17 cellular contexts compared by ENCODE assay signal in the genomic region with DNA sequence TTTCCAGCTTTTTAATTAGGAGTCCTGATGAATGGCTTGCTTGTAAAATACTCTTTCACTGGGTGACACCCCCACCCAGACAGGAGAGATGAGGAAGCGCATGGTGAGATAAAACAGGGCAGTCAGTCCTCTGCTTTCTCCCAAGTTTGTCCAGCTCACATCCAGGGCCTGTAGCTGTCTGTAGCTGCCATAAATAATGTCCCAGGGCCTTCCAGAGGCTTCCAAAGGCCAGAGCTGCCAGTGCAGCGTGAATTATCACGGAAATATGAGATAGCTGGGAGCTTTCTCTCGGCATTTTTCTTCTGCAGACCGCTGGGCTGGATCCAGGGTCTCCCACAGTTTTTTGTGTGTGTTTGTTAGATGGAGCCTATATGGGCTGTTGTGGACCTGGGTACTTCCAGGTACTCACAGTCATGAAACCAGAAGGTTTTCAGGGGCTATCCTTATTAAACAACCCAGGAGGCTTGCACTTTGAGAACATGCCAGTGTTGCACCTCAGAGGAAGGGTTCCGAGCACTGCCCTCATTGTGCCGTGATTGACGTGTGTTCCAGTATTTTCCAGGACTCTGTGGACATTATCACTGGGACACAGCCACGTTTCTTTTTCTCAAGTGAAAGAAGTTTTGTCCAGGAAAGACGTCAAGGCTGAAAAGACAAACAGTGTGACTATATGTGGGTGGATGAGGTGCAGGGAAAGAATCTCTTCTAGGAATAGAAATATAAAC.
A peak's percentile ranks its signal among the peaks of the same experiment; 100 is the strongest.
DNase-seq lines count a peak whose midpoint lies in the region; ATAC-seq and TF ChIP-seq lines count a peak whose summit lies in the region.
"Had no signal": no experiment of that assay in that cellular context is flagged by ENCODE, and none has a peak within 500 bp of the region (broad histone marks: within the 10 kb centered on the region; RNA-seq: fewer than 3 reads in every experiment).

No MANE protein-coding gene starts in this region.

- H3K27ac Mint-ChIP-seq in activated naive CD4-positive, alpha-beta T cell treated with anti-CD3 and anti-CD28 coated beads, Interleukin-2, amount 50 U/mL, for 72 hours = no peak overlapping the region
- H3K27ac Mint-ChIP-seq: activated naive CD8-positive, alpha-beta T cell treated with anti-CD3 and anti-CD28 coated beads, Interleukin-2, amount 50 U/mL, for 24 hours; neural progenitor cell had no signal

- H3K4me3 ChIP-seq in adipocyte (ENCODE audit: low read length) (peak overlapping the region; percentile 33), fibroblast of mammary gland (ENCODE audit: control insufficient read depth, low read depth, low read length) (no peak overlapping the region), mesodermal cell (ENCODE audit: extremely low read depth, insufficient read depth, low read length, poor library complexity, severe bottlenecking) (no peak overlapping the region), thoracic aorta (peak overlapping the region; percentile 0)
- H3K4me3 ChIP-seq: neural progenitor cell had no signal

- no peaks in the 10 kb centered on the region for H3K9me3 ChIP-seq in adipocyte (ENCODE audit: control insufficient read depth, low read length)
- no peaks in the 10 kb centered on the region for H3K9me3 ChIP-seq in mesodermal cell (ENCODE audit: control insufficient read depth, low read length)
- no peaks in the 10 kb centered on the region for H3K9me3 ChIP-seq in thoracic aorta

- TF ChIP-seq CTCF in fibroblast of mammary gland (conservative IDR thresholded peaks at IDR 0.05; ENCODE audit: control insufficient read depth, insufficient read depth, low read depth, low read length) (no peak), thoracic aorta (IDR thresholded peaks at IDR 0.05) (no peak)

- H3K9me3 Mint-ChIP-seq in activated naive CD4-positive, alpha-beta T cell treated with anti-CD3 and anti-CD28 coated beads, Interleukin-2, amount 50 U/mL, for 72 hours = no peaks in the 10 kb centered on the region
- H3K9me3 Mint-ChIP-seq: activated naive CD8-positive, alpha-beta T cell treated with anti-CD3 and anti-CD28 coated beads, Interleukin-2, amount 50 U/mL, for 24 hours had no signal

- H3K27ac ChIP-seq in mesodermal cell (ENCODE audit: low read depth, low read length, severe bottlenecking) = peak overlapping the region; percentile 55
- H3K27ac ChIP-seq in thoracic aorta = peak overlapping the region; percentile 58 to 83
- H3K27ac ChIP-seq: neural progenitor cell had no signal

- peak; percentile 24 for DNase-seq in adipocyte (ENCODE audit: low read depth)
- DNase-seq in fibroblast of mammary gland (ENCODE audit: low read depth) = peak; percentile 79
- DNase-seq in thoracic aorta (ENCODE audit: low spot score) = no peak
- DNase-seq in activated naive CD4-positive, alpha-beta T cell treated with anti-CD3 and anti-CD28 coated beads, Interleukin-2, amount 50 U/mL, for 72 hours (ENCODE audit: low spot score in 2 of 2) = no peak
- DNase-seq in G401 (ENCODE audit: low spot score) = no peak
- no peak for DNase-seq in SW480 (ENCODE audit: low spot score)
- DNase-seq: activated naive CD8-positive, alpha-beta T cell treated with anti-CD3 and anti-CD28 coated beads, Interleukin-2, amount 50 U/mL, for 24 hours; CD4-positive, alpha-beta memory T cell; NCI-H1105; NCI-H446 treated with DMSO at 0.1 percent for 48 hours; stimulated activated CD4-positive, alpha-beta T cell treated with anti-CD3 and anti-CD28 coated beads, Interleukin-1b, Interleukin-23, amount 100 ng/mL, for 48 hours; stimulated activated naive CD4-positive, alpha-beta T cell treated with Interleukin-2 at 50 U/mL for 16 hours; T1000 had no signal

- ATAC-seq in thoracic aorta (ENCODE audit: insufficient number of reproducible peaks, low FRiP score, low read depth) (peak; percentile 59), HG03378 (IDR thresholded peaks at IDR 0.05; ENCODE audit: unreplicated experiment) (no peak)
- ATAC-seq in activated naive CD4-positive, alpha-beta T cell treated with anti-CD3 and anti-CD28 coated beads, Interleukin-2, amount 50 U/mL, for 72 hours = no peak
- ATAC-seq: activated naive CD8-positive, alpha-beta T cell treated with anti-CD3 and anti-CD28 coated beads, Interleukin-2, amount 50 U/mL, for 24 hours; Panc1 had no signal

- H3K36me3 ChIP-seq in adipocyte (ENCODE audit: control insufficient read depth, insufficient read depth, low read length, severe bottlenecking) (no peaks in the 10 kb centered on the region), mesodermal cell (ENCODE audit: control insufficient read depth, insufficient read depth, low read length) (no peaks in the 10 kb centered on the region), thoracic aorta (no peaks in the 10 kb centered on the region)
- H3K36me3 ChIP-seq: neural progenitor cell had no signal

- H3K4me1 ChIP-seq in adipocyte (ENCODE audit: control insufficient read depth, insufficient read depth, low read length) (peaks cover 22% of the 10 kb centered on the region), mesodermal cell (ENCODE audit: control insufficient read depth, insufficient read depth, low read length, poor library complexity, severe bottlenecking) (peaks cover 16% of the 10 kb centered on the region), thoracic aorta (ENCODE audit: control insufficient read depth in 1 of 2, low read depth in 2 of 2) (peaks cover 7 to 23% of the 10 kb centered on the region in 2 donors)
- H3K4me1 ChIP-seq: neural progenitor cell had no signal

- H3K9ac ChIP-seq in adipocyte (ENCODE audit: low read length) = peak overlapping the region; percentile 33
- H3K9ac ChIP-seq: neural progenitor cell had no signal

- H3K27me3 ChIP-seq in adipocyte (replicated peaks; ENCODE audit: control insufficient read depth, insufficient read depth, low read length) (no peaks in the 10 kb centered on the region), thoracic aorta (replicated peaks; ENCODE audit: insufficient read depth) (no peaks in the 10 kb centered on the region)
- H3K27me3 ChIP-seq: neural progenitor cell had no signal

- WGBS in mesodermal cell (ENCODE audit: insufficient coverage in 2 of 2), 2 experiments = 91 to 94% methylated on average over 9 of the region's 10 CpGs

- no peaks in the 10 kb centered on the region for H3K36me3 Mint-ChIP-seq in activated naive CD4-positive, alpha-beta T cell treated with anti-CD3 and anti-CD28 coated beads, Interleukin-2, amount 50 U/mL, for 72 hours
- H3K36me3 Mint-ChIP-seq: CD4-positive, alpha-beta memory T cell; neural progenitor cell had no signal

- in situ Hi-C loops in G401 (cut with HindIII; ENCODE audit: low sequenced_read_pairs) = no loop called here

Comparison
In these comparisons a context has a peak if more than half of its experiments do, and no peak if none do; other contexts are left out.
1. DNase-seq: peak in adipocyte (single experiment) and fibroblast of mammary gland (single experiment); none in thoracic aorta (single experiment), activated naive CD4-positive, alpha-beta T cell treated with anti-CD3 and anti-CD28 coated beads, Interleukin-2, amount 50 U/mL, for 72 hours (0 of 2), G401 (single experiment) and SW480 (single experiment).
2. H3K4me3 ChIP-seq: peak in adipocyte (single experiment) and thoracic aorta (single experiment); none in fibroblast of mammary gland (single experiment) and mesodermal cell (single experiment).